13 cellular contexts compared by ENCODE assay signal in the genomic region with DNA sequence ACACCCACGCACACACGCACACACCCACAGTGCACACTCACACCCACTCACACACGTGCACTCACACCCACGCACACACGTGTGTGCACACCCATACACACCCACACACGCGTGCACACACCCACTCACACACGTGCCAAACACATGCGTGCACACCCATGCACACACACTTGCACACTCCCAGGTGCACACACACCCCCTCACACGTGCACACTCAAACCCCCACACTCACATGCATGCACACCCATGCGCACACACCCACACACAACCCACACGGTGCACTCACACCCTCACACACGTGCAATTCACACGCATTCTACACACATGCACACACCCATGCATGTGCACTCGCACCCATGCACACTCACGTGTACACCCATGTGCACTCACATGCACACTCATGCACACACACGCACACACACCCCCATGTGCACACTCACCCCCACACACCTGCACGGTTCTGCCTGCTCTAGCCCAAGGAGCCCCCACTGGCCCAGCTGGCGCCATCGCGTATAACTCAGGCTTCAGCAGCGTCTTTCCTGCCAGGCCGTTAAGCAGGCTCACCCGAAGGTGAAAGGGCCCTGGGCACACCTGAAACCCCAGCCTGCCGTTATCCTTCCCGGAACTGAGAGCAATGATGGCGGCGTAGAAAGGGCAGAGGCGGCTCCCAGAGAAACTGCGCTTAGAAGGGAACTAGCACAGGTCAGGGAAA.
DNase-seq lines count a peak whose midpoint lies in the region; ATAC-seq and TF ChIP-seq lines count a peak whose summit lies in the region.
"Had no signal": no experiment of that assay in that cellular context is flagged by ENCODE, and none has a peak within 500 bp of the region (broad histone marks: within the 10 kb centered on the region; RNA-seq: fewer than 3 reads in every experiment).

No MANE protein-coding gene starts in this region.

- 73 to 90% (median 81%) methylated on average over 30 of the region's 30 CpGs for WGBS in spleen, 5 donors

- peaks cover 83% of the 10 kb centered on the region for H3K36me3 Mint-ChIP-seq in activated T-cell treated with anti-CD3 and anti-CD28 coated beads, Interleukin-2, amount 50 U/mL, for 24 hours (ENCODE audit: low read depth)
- peaks cover 16% of the 10 kb centered on the region for H3K36me3 Mint-ChIP-seq in T-cell
- H3K36me3 Mint-ChIP-seq in effector memory CD8-positive, alpha-beta T cell (ENCODE audit: insufficient read depth): peaks cover 33% of the 10 kb centered on the region

- peak; percentile 49 to 60 (median 54) for ATAC-seq in T-cell (replicated peaks in 1 of 4)
- ATAC-seq in effector memory CD8-positive, alpha-beta T cell (replicated peaks): peak; percentile 41
- ATAC-seq in GM21447 (IDR thresholded peaks at IDR 0.05; ENCODE audit: unreplicated experiment): no peak

- TF ChIP-seq CTCF in spleen (IDR thresholded peaks at IDR 0.05 in 8 of 11, conservative IDR thresholded peaks at IDR 0.05 in 3 of 11): no peak

- peaks cover 0 to 7% (median 0%) of the 10 kb centered on the region in 8 donors for H3K9me3 ChIP-seq in spleen
- H3K9me3 ChIP-seq: MG63 had no signal

- intact Hi-C loops in spleen (cut with DNase I; ENCODE audit: low total_unique reads) (no loop called here), posterior vena cava (cut with DNase I) (no loop called here)

- H3K36me3 ChIP-seq in spleen: peaks cover 0 to 34% (median 1%) of the 10 kb centered on the region in 6 donors
- H3K36me3 ChIP-seq: MG63 had no signal

- peaks cover 42% of the 10 kb centered on the region for H3K4me1 Mint-ChIP-seq in activated T-cell treated with anti-CD3 and anti-CD28 coated beads, Interleukin-2, amount 50 U/mL, for 24 hours (ENCODE audit: low read depth)
- H3K4me1 Mint-ChIP-seq in T-cell: peaks cover 17 to 44% (median 32%) of the 10 kb centered on the region in 3 donors
- H3K4me1 Mint-ChIP-seq in effector memory CD8-positive, alpha-beta T cell (ENCODE audit: low read depth in 2 of 2): peaks cover 28 to 32% of the 10 kb centered on the region in 2 donors

- no peaks in the 10 kb centered on the region for H3K27me3 ChIP-seq in spleen (replicated peaks in 1 of 7)
- H3K27me3 ChIP-seq: MG63 had no signal

- no peak for DNase-seq in activated T-cell treated with anti-CD3 and anti-CD28 coated beads, Interleukin-2, amount 50 U/mL, for 24 hours
- DNase-seq in activated T-cell treated with anti-CD3 and anti-CD28 coated beads, Interleukin-2, amount 50 U/mL, for 1 hour: no peak
- DNase-seq in T-cell: peak in 1 of 34 experiments; percentile 20
- peak in 1 of 3 experiments; percentile 17 for DNase-seq in effector memory CD8-positive, alpha-beta T cell
- peak; percentile 75 for DNase-seq in spleen
- no peak for DNase-seq in iPS-NIHi11 (ENCODE audit: low spot score)
- no peak for DNase-seq in posterior vena cava (ENCODE audit: low spot score)
- DNase-seq: DMS53, MG63, NCI-H2081, NCI-H69 had no signal

- H3K9me3 Mint-ChIP-seq in activated T-cell treated with anti-CD3 and anti-CD28 coated beads, Interleukin-2, amount 50 U/mL, for 24 hours: peaks cover 20% of the 10 kb centered on the region
- peaks cover 0 to 7% (median 4%) of the 10 kb centered on the region in 3 donors for H3K9me3 Mint-ChIP-seq in T-cell
- H3K9me3 Mint-ChIP-seq in effector memory CD8-positive, alpha-beta T cell: peaks cover 4 to 6% of the 10 kb centered on the region in 2 donors

- H3K4me3 ChIP-seq in spleen: peak overlapping the region in 6 of 8 donors; percentile 4 to 60 (median 22)
- H3K4me3 ChIP-seq: MG63 had no signal

- peaks cover 0 to 19% (median 2%) of the 10 kb centered on the region in 6 donors for H3K4me1 ChIP-seq in spleen

- POLR2A ChIA-PET in T-cell (lab: Charles Lee): interaction anchor here in 1 of 2 donors (0.5 kb wide), 1 partner anchor 35 kb away, joined by 4 read pairs; no protein-coding TSS in a partner anchor

- H3K27ac Mint-ChIP-seq in activated T-cell treated with anti-CD3 and anti-CD28 coated beads, Interleukin-2, amount 50 U/mL, for 24 hours: peak overlapping the region; percentile 98
- H3K27ac Mint-ChIP-seq in T-cell: peak overlapping the region; percentile 93 to 98
- peak overlapping the region; percentile 89 to 97 for H3K27ac Mint-ChIP-seq in effector memory CD8-positive, alpha-beta T cell
- H3K27ac Mint-ChIP-seq: dendritic cell treated with granulocyte-macrophage colony-stimulating factor and Interleukin-4, amounts not matched to agents 40 ng/mL and 50 ng/mL, for 4 days had no signal

- peak overlapping the region; percentile 82 for H3K4me3 Mint-ChIP-seq in activated T-cell treated with anti-CD3 and anti-CD28 coated beads, Interleukin-2, amount 50 U/mL, for 24 hours
- H3K4me3 Mint-ChIP-seq in T-cell: peak overlapping the region; percentile 89 to 96 (median 89)
- peak overlapping the region; percentile 86 to 91 for H3K4me3 Mint-ChIP-seq in effector memory CD8-positive, alpha-beta T cell
- H3K4me3 Mint-ChIP-seq: dendritic cell treated with granulocyte-macrophage colony-stimulating factor and Interleukin-4, amounts not matched to agents 40 ng/mL and 50 ng/mL, for 4 days had no signal

- H3K27me3 Mint-ChIP-seq in activated T-cell treated with anti-CD3 and anti-CD28 coated beads, Interleukin-2, amount 50 U/mL, for 24 hours: no peaks in the 10 kb centered on the region
- no peaks in the 10 kb centered on the region for H3K27me3 Mint-ChIP-seq in T-cell
- no peaks in the 10 kb centered on the region for H3K27me3 Mint-ChIP-seq in effector memory CD8-positive, alpha-beta T cell

- CTCF ChIA-PET in T-cell (lab: Charles Lee): no interaction called here

- peak overlapping the region in 5 of 8 donors; percentile 27 to 71 (median 67) for H3K27ac ChIP-seq in spleen

- TF ChIP-seq POLR2A in spleen (IDR thresholded peaks at IDR 0.05): no peak
